Comparison of ENCODE assay signal across 1 cellular context in the genomic region with DNA sequence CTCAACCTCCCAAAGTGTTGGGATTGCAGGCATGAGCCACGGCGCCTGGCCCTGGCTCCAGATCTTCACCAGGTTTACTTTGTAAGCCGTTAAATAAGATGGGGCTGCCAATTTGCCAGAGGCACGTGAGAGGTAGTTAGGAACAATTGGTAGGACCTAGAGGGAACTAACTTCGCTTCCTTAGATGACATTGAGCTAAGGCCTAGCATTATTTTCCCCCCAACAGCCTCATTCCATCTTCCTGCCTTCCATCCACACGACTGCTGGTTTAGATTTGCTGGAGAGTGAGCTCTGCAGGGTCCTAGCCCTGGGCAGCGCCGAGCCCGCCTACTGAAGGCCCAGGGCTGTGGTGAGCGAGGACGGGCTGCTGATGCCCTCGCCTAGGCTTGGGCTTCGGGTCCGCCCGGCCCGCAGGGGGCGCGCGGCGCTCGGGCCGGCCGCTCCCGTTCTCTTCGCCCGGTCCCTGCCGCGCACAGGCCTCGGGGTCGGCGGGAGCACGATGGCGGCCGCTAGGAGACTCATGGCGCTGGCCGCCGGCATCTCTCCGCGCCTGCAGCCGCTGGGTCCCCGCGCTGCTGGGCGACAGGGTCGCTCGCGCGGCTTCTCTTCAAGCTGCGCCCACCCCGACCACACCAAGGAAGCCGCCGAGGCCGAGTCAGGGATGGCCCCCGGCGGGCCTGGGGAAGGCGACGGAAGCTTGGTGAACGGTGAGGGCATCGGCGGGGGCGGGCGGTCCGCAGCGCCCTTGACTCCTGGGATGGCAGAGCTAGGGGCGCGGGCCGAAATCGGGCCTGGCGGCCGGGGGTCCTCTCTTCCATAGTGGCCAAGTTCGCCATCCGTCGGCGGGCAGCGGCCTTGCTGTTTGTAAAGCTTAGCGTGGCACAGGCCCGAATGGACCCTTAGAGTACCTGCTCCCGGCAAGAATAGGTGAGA.
TF ChIP-seq lines count a peak whose summit lies in the region.

No MANE protein-coding gene starts in this region.

TF ChIP-seq in K562, 482 proteins besides CTCF, POLR2A, EP300 and RAD21 (continued from another document and continues in another):
- TF ChIP-seq ZBTB11 (CRISPR knock-in tag; IDR thresholded peaks at IDR 0.05), result peak in 1 of 3 experiments; percentile 68; a peak in 2 of 6 replicates
- no peak for TF ChIP-seq NCOA6 (IDR thresholded peaks at IDR 0.05)
- TF ChIP-seq MAZ (CRISPR knock-in tag; conservative IDR thresholded peaks at IDR 0.05 in 1 of 2, IDR thresholded peaks at IDR 0.05 in 1 of 2), result peak; percentile 71 to 86
- TF ChIP-seq ZNF507 (tag; conservative IDR thresholded peaks at IDR 0.05), result no peak
- no peak for TF ChIP-seq LEF1 (IDR thresholded peaks at IDR 0.05)
- no peak for TF ChIP-seq MCM3 (IDR thresholded peaks at IDR 0.05)
- TF ChIP-seq, protein P1, sequence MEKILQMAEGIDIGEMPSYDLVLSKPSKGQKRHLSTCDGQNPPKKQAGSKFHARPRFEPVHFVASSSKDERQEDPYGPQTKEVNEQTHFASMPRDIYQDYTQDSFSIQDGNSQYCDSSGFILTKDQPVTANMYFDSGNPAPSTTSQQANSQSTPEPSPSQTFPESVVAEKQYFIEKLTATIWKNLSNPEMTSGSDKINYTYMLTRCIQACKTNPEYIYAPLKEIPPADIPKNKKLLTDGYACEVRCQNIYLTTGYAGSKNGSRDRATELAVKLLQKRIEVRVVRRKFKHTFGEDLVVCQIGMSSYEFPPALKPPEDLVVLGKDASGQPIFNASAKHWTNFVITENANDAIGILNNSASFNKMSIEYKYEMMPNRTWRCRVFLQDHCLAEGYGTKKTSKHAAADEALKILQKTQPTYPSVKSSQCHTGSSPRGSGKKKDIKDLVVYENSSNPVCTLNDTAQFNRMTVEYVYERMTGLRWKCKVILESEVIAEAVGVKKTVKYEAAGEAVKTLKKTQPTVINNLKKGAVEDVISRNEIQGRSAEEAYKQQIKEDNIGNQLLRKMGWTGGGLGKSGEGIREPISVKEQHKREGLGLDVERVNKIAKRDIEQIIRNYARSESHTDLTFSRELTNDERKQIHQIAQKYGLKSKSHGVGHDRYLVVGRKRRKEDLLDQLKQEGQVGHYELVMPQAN (IDR thresholded peaks at IDR 0.05; ENCODE audit: borderline replicate concordance), result peak; percentile 89; the same call in 1 of the 2 replicates
- TF ChIP-seq E2F4 (CRISPR knock-in tag; IDR thresholded peaks at IDR 0.05; ENCODE audit: low read depth), result peak; percentile 17; the same call in 1 of the 2 replicates
- peak; percentile 91 for TF ChIP-seq TAF9B (IDR thresholded peaks at IDR 0.05; ENCODE audit: partially characterized antibody)
- no peak for TF ChIP-seq CHD4 (IDR thresholded peaks at IDR 0.05; ENCODE audit: insufficient read depth, insufficient replicate concordance, low read depth, low read length, poor library complexity, severe bottlenecking)
- TF ChIP-seq RUNX1 (IDR thresholded peaks at IDR 0.05; ENCODE audit: low read depth), result peak; percentile 14; the same call in 1 of the 2 replicates
- TF ChIP-seq IFI16 (CRISPR knock-in tag; IDR thresholded peaks at IDR 0.05), result no peak
- peak; percentile 69; the same call in 1 of the 2 replicates for TF ChIP-seq ZFPM2 (CRISPR knock-in tag; IDR thresholded peaks at IDR 0.05)
- peak; percentile 88 for TF ChIP-seq ERF (CRISPR knock-in tag; IDR thresholded peaks at IDR 0.05)
- TF ChIP-seq L3MBTL2 (IDR thresholded peaks at IDR 0.05), result peak; percentile 88
- no peak for TF ChIP-seq FOXM1 (IDR thresholded peaks at IDR 0.05; ENCODE audit: low read depth)
- TF ChIP-seq FOXM1 (CRISPR knock-in tag; IDR thresholded peaks at IDR 0.05; ENCODE audit: low read depth), result peak; percentile 81; the same call in 1 of the 2 replicates
- TF ChIP-seq SIX5 (IDR thresholded peaks at IDR 0.05; ENCODE audit: borderline replicate concordance in 1 of 2, insufficient read depth in 1 of 2, low read depth in 1 of 2, low read length in 2 of 2), result peak; percentile 26 to 36; a peak in 2 of 4 replicates
- TF ChIP-seq COPS2 (conservative IDR thresholded peaks at IDR 0.05), result no peak
- no peak for TF ChIP-seq NCOA4 (IDR thresholded peaks at IDR 0.05; ENCODE audit: partially characterized antibody)
- TF ChIP-seq PURB (CRISPR knock-in tag; IDR thresholded peaks at IDR 0.05; ENCODE audit: low read depth), result no peak
- no peak for TF ChIP-seq GATA2 (CRISPR knock-in tag; IDR thresholded peaks at IDR 0.05)
- TF ChIP-seq, protein P2, sequence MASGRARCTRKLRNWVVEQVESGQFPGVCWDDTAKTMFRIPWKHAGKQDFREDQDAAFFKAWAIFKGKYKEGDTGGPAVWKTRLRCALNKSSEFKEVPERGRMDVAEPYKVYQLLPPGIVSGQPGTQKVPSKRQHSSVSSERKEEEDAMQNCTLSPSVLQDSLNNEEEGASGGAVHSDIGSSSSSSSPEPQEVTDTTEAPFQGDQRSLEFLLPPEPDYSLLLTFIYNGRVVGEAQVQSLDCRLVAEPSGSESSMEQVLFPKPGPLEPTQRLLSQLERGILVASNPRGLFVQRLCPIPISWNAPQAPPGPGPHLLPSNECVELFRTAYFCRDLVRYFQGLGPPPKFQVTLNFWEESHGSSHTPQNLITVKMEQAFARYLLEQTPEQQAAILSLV (tag; IDR thresholded peaks at IDR 0.05), result no peak
- TF ChIP-seq POLR2B (IDR thresholded peaks at IDR 0.05; ENCODE audit: low read depth, partially characterized antibody), result peak; percentile 80
- TF ChIP-seq HNRNPH1 (optimal IDR thresholded peaks at IDR 0.05; ENCODE audit: low read depth, low read length), result peak; percentile 60
- no peak for TF ChIP-seq ZNF77 (CRISPR knock-in tag; IDR thresholded peaks at IDR 0.05)
- peak; percentile 64; the same call in 1 of the 2 replicates for TF ChIP-seq CREB1 (IDR thresholded peaks at IDR 0.05)
- peak; percentile 68; the same call in 1 of the 2 replicates for TF ChIP-seq CREB1 (CRISPR knock-in tag; IDR thresholded peaks at IDR 0.05)
- TF ChIP-seq NR1H2 (CRISPR knock-in tag; IDR thresholded peaks at IDR 0.05), result no peak
- no peak for TF ChIP-seq ZNF79 (CRISPR knock-in tag; IDR thresholded peaks at IDR 0.05; ENCODE audit: low read depth)
- TF ChIP-seq ILF3 (IDR thresholded peaks at IDR 0.05; ENCODE audit: borderline replicate concordance), result peak; percentile 96
- TF ChIP-seq C11orf30 (IDR thresholded peaks at IDR 0.05; ENCODE audit: low read depth), result peak; percentile 89
- TF ChIP-seq E2F1 (CRISPR knock-in tag; IDR thresholded peaks at IDR 0.05), result peak; percentile 96
- 0 out of 2 replicates have a peak, but pooled peaks have one; percentile 32 for TF ChIP-seq KLF1 (tag; IDR thresholded peaks at IDR 0.05)
- TF ChIP-seq MAX (CRISPR knock-in tag; IDR thresholded peaks at IDR 0.05), result peak; percentile 82
- no peak for TF ChIP-seq CC2D1A (IDR thresholded peaks at IDR 0.05)
- TF ChIP-seq, protein P3, sequence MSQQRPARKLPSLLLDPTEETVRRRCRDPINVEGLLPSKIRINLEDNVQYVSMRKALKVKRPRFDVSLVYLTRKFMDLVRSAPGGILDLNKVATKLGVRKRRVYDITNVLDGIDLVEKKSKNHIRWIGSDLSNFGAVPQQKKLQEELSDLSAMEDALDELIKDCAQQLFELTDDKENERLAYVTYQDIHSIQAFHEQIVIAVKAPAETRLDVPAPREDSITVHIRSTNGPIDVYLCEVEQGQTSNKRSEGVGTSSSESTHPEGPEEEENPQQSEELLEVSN (IDR thresholded peaks at IDR 0.05; ENCODE audit: borderline replicate concordance in 1 of 2, extremely low read depth in 1 of 2, insufficient read depth in 1 of 2, insufficient read length in 1 of 2, low read depth in 1 of 2, low read length in 1 of 2, poor library complexity in 1 of 2, severe bottlenecking in 1 of 2), result peak; percentile 81 to 97
- TF ChIP-seq XRCC5 (IDR thresholded peaks at IDR 0.05; ENCODE audit: low read depth, low read length), result peak; percentile 98; the same call in 1 of the 2 replicates
- peak; percentile 82; the same call in 1 of the 2 replicates for TF ChIP-seq E2F5 (CRISPR knock-in tag; IDR thresholded peaks at IDR 0.05)
- TF ChIP-seq MYBL2 (IDR thresholded peaks at IDR 0.05; ENCODE audit: low read depth), result no peak
- no peak for TF ChIP-seq MYBL2 (CRISPR knock-in tag; IDR thresholded peaks at IDR 0.05; ENCODE audit: borderline replicate concordance)
- TF ChIP-seq SRSF3 (IDR thresholded peaks at IDR 0.05; ENCODE audit: insufficient read depth, low read length), result 0 out of 2 replicates have a peak, but pooled peaks have one; percentile 83
- TF ChIP-seq CCNT2 (IDR thresholded peaks at IDR 0.05; ENCODE audit: borderline replicate concordance, extremely low read depth, insufficient read length, low read depth, low read length), result peak; percentile 93
- no peak for TF ChIP-seq ZNF347 (CRISPR knock-in tag; IDR thresholded peaks at IDR 0.05; ENCODE audit: low read depth)
- TF ChIP-seq BCL6 (CRISPR knock-in tag; IDR thresholded peaks at IDR 0.05), result no peak
- TF ChIP-seq MAFG (tag; conservative IDR thresholded peaks at IDR 0.05), result no peak
- TF ChIP-seq NFE2 (IDR thresholded peaks at IDR 0.05; ENCODE audit: low read depth), result peak; percentile 14; the same call in 1 of the 2 replicates
- peak; percentile 94 for TF ChIP-seq SUPT5H (IDR thresholded peaks at IDR 0.05)
- no peak for TF ChIP-seq ETV6 (IDR thresholded peaks at IDR 0.05; ENCODE audit: borderline replicate concordance in 1 of 2, low read depth in 2 of 2, low read length in 1 of 2)
- no peak for TF ChIP-seq ETV6 (CRISPR knock-in tag; IDR thresholded peaks at IDR 0.05; ENCODE audit: borderline replicate concordance)
- TF ChIP-seq NFATC3 (IDR thresholded peaks at IDR 0.05), result no peak
- peak; percentile 62 for TF ChIP-seq JUND (IDR thresholded peaks at IDR 0.05; ENCODE audit: borderline replicate concordance, low read depth, low read length)
- no peak; the same call in 2 of the 3 replicates for TF ChIP-seq JUND (tag; IDR thresholded peaks at IDR 0.05; ENCODE audit: borderline replicate concordance, low read depth, low read length)
- TF ChIP-seq TRIM24 (IDR thresholded peaks at IDR 0.05), result peak in 1 of 2 experiments; percentile 6; a peak in 1 of 4 replicates
- peak; percentile 43; the same call in 1 of the 2 replicates for TF ChIP-seq TEAD4 (IDR thresholded peaks at IDR 0.05; ENCODE audit: low read length)
- TF ChIP-seq TEAD4 (CRISPR knock-in tag; IDR thresholded peaks at IDR 0.05; ENCODE audit: borderline replicate concordance), result no peak
- TF ChIP-seq ZKSCAN8 (CRISPR knock-in tag; IDR thresholded peaks at IDR 0.05), result no peak
- no peak for TF ChIP-seq TEAD2 (tag; IDR thresholded peaks at IDR 0.05)
- TF ChIP-seq SMARCB1 (IDR thresholded peaks at IDR 0.05; ENCODE audit: insufficient read length, low read depth), result no peak
- TF ChIP-seq ZNF354B (CRISPR knock-in tag; IDR thresholded peaks at IDR 0.05), result no peak
- TF ChIP-seq TAF1 (IDR thresholded peaks at IDR 0.05; ENCODE audit: control insufficient read depth, extremely low read depth, insufficient read depth, low read length, severe bottlenecking), result peak; percentile 99
- TF ChIP-seq HOXB6 (CRISPR knock-in tag; IDR thresholded peaks at IDR 0.05; ENCODE audit: borderline replicate concordance), result no peak
- no peak for TF ChIP-seq ZNF324 (CRISPR knock-in tag; IDR thresholded peaks at IDR 0.05)
- TF ChIP-seq NR2C2 (CRISPR knock-in tag; IDR thresholded peaks at IDR 0.05), result peak; percentile 88
- peak; percentile 97 for TF ChIP-seq NR2C2 (tag; IDR thresholded peaks at IDR 0.05)
- no peak for TF ChIP-seq ATF1 (CRISPR knock-in tag; IDR thresholded peaks at IDR 0.05)
- peak; percentile 77 for TF ChIP-seq ATF1 (tag; IDR thresholded peaks at IDR 0.05)
